Comparison of ENCODE assay signal across 21 cellular contexts in genomic region chr11:78807351-78807750, GRCh38.
DNase-seq lines count a peak whose midpoint lies in the region; ATAC-seq lines count a peak whose summit lies in the region.
"Had no signal": no experiment of that assay in that cellular context is flagged by ENCODE, and none has a peak within 500 bp of the region (broad histone marks: within the 10 kb centered on the region; RNA-seq: fewer than 3 reads in every experiment).

No MANE protein-coding gene starts in this region.

- 95% methylated on average over 2 of the region's 2 CpGs for WGBS in mesenchymal stem cell

- H2BK5ac ChIP-seq in mesenchymal stem cell (ENCODE audit: low read depth, low read length, poor library complexity, severe bottlenecking): no peak overlapping the region

- no peak overlapping the region for H3K23ac ChIP-seq in mesenchymal stem cell (ENCODE audit: low read length in 2 of 2)

- DNase-seq in MV-4-11 (lab: John Stamatoyannopoulos, UW) (peak; percentile 3), mesenchymal stem cell (no peak), MG63 (no peak)
- DNase-seq in activated CD4-positive, alpha-beta T cell treated with anti-CD3 and anti-CD28 coated beads, Interleukin-2, amount 50 U/mL, for 4 hours: no peak
- DNase-seq: ACHN; AML-193; BE2C; C1 segment of cervical spinal cord; Calu3; CD4-positive, alpha-beta memory T cell; COR-L47; DMS53; DMS79 treated with DMSO at 0.1 percent for 48 hours; GF-D8; GM23248; H7; HCEC 1CT had no signal

- H3K18ac ChIP-seq in mesenchymal stem cell (ENCODE audit: low read depth in 1 of 2, low read length in 2 of 2): peak overlapping the region in 1 of 2 experiments; percentile 55

- peak overlapping the region in 1 of 11 experiments; percentile 82; a peak in 2 of 22 replicates for H3K9ac ChIP-seq in BLaER1 treated with 17β-estradiol and CSF1 and Interleukin-3, amounts not matched to agents 10 nM and 100 nM
- H3K9ac ChIP-seq in mesenchymal stem cell (ENCODE audit: low read length): no peak overlapping the region
- H3K9ac ChIP-seq: GM23248 had no signal

- H3K9me3 ChIP-seq in BLaER1 treated with 17β-estradiol and CSF1 and Interleukin-3, amounts not matched to agents 10 nM and 100 nM (replicated peaks in 1 of 11): no peaks in the 10 kb centered on the region
- no peaks in the 10 kb centered on the region for H3K9me3 ChIP-seq in mesenchymal stem cell (ENCODE audit: control insufficient read depth, low read length)
- no peaks in the 10 kb centered on the region for H3K9me3 ChIP-seq in MG63
- H3K9me3 ChIP-seq: A549, BE2C had no signal

- H3K27ac ChIP-seq in BLaER1 treated with 17β-estradiol and CSF1 and Interleukin-3, amounts not matched to agents 10 nM and 100 nM: peak overlapping the region in 7 of 11 experiments; percentile 38 to 98 (median 78); a peak in 9 of 22 replicates
- no peak overlapping the region for H3K27ac ChIP-seq in mesenchymal stem cell (ENCODE audit: low read length, poor library complexity, severe bottlenecking)
- H3K27ac ChIP-seq: 22Rv1, A549, GM23248 had no signal

- peak overlapping the region; percentile 8 for H2BK120ac ChIP-seq in mesenchymal stem cell (ENCODE audit: low read depth, low read length)

- no peaks in the 10 kb centered on the region for H4K20me1 ChIP-seq in BLaER1 treated with 17β-estradiol and CSF1 and Interleukin-3, amounts not matched to agents 10 nM and 100 nM

- no peak overlapping the region for H4K8ac ChIP-seq in mesenchymal stem cell (ENCODE audit: low read length)

- H3K36me3 ChIP-seq in BLaER1 treated with 17β-estradiol and CSF1 and Interleukin-3, amounts not matched to agents 10 nM and 100 nM: peaks cover 0 to 3% (median 0%) of the 10 kb centered on the region in 11 experiments; a peak in 1 of 22 replicates
- peaks cover 0 to 6% of the 10 kb centered on the region in 2 experiments for H3K36me3 ChIP-seq in mesenchymal stem cell (ENCODE audit: control insufficient read depth in 1 of 2, insufficient read depth in 2 of 2, low read depth in 1 of 2, low read length in 2 of 2)
- H3K36me3 ChIP-seq in MG63: no peaks in the 10 kb centered on the region

- no peaks in the 10 kb centered on the region for H3K27me3 ChIP-seq in BLaER1 treated with 17β-estradiol and CSF1 and Interleukin-3, amounts not matched to agents 10 nM and 100 nM
- H3K27me3 ChIP-seq in mesenchymal stem cell (ENCODE audit: control insufficient read depth in 1 of 2, insufficient read depth in 1 of 2, low read length in 2 of 2) (no peaks in the 10 kb centered on the region), MG63 (no peaks in the 10 kb centered on the region)
- H3K27me3 ChIP-seq: BE2C had no signal

- H3K4ac ChIP-seq in mesenchymal stem cell (ENCODE audit: low read depth in 1 of 2, low read length in 2 of 2): peak overlapping the region in 1 of 2 experiments; percentile 53

- no peak overlapping the region for H2AFZ ChIP-seq in mesenchymal stem cell (ENCODE audit: low read depth, low read length)
- H2AFZ ChIP-seq: GM23248 had no signal

- H2BK12ac ChIP-seq in mesenchymal stem cell (ENCODE audit: low read length in 2 of 2): peak overlapping the region; percentile 0 to 83

- H3K4me2 ChIP-seq in BLaER1 treated with 17β-estradiol and CSF1 and Interleukin-3, amounts not matched to agents 10 nM and 100 nM: peak overlapping the region in 7 of 11 experiments; percentile 56 to 88 (median 69); a peak in 10 of 22 replicates
- H3K4me2 ChIP-seq in mesenchymal stem cell (ENCODE audit: low read length, poor library complexity, severe bottlenecking): no peak overlapping the region
- H3K4me2 ChIP-seq: A549 had no signal

- H2AK5ac ChIP-seq in mesenchymal stem cell (ENCODE audit: low read length, severe bottlenecking): no peak overlapping the region

- H4K91ac ChIP-seq in mesenchymal stem cell (ENCODE audit: low read length): no peak overlapping the region

- no peak overlapping the region for H3K14ac ChIP-seq in mesenchymal stem cell (ENCODE audit: low read length in 2 of 2)

- H3K4me1 ChIP-seq in BLaER1 treated with 17β-estradiol and CSF1 and Interleukin-3, amounts not matched to agents 10 nM and 100 nM: peaks cover 5 to 100% (median 48%) of the 10 kb centered on the region in 10 experiments
- H3K4me1 ChIP-seq in mesenchymal stem cell (ENCODE audit: control insufficient read depth, insufficient read depth, low read depth, low read length): peaks cover 15% of the 10 kb centered on the region
- H3K4me1 ChIP-seq: A549 had no signal

- ATAC-seq in HG02798 (IDR thresholded peaks at IDR 0.05; ENCODE audit: poor library complexity, unreplicated experiment): no peak
- ATAC-seq: A549 had no signal

- H3K4me3 ChIP-seq in BLaER1 treated with 17β-estradiol and CSF1 and Interleukin-3, amounts not matched to agents 10 nM and 100 nM: no peak overlapping the region
- no peak overlapping the region for H3K4me3 ChIP-seq in mesenchymal stem cell (ENCODE audit: insufficient read depth in 1 of 2, low read depth in 1 of 2, low read length in 2 of 2)
- no peak overlapping the region for H3K4me3 ChIP-seq in MG63
- H3K4me3 ChIP-seq: A549, GM23248 had no signal

- no peaks in the 10 kb centered on the region for H3K79me1 ChIP-seq in mesenchymal stem cell (replicated peaks; ENCODE audit: low read length, poor library complexity, severe bottlenecking)

- H2BK15ac ChIP-seq in mesenchymal stem cell (ENCODE audit: low read depth, poor library complexity, severe bottlenecking): no peak overlapping the region
